Comparison of ENCODE assay signal across 8 cellular contexts in the genomic region with DNA sequence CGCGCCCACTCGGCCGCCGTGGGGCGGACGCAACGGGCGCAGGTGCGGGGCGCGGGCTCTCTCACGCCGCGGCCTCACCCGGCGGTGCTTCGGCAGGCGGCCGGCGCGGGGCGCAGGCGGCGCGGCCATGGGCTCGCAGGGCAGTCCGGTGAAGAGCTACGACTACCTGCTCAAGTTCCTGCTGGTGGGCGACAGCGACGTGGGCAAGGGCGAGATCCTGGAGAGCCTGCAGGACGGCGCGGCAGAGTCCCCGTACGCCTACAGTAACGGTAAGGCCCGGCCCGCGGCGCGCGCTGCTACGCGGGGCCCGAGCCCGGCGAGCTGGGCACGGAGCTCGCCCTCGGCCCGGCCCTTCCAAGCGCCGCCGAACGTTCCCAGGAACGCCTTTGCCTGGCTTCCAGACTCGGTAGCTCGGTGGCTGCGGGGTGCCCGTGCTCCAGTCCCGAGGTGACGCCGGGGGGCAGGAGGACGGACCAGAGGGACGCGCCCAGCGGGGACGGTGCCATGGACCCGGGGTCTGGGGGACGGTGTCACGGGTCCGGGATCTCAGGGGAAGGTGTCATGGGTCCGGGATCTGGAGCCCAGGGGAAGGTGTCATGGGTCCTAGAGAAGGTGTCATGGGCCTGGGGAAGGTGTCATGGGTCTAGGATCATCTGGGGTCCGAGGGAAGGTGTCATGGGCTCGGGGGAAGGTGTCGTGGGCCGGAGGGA. TPM values are rescaled to one million over a fixed set of nuclear protein-coding genes. Genes with fewer than 3 reads are reported as not detected.
DNase-seq lines count a peak whose midpoint lies in the region; ATAC-seq and TF ChIP-seq lines count a peak whose summit lies in the region.

No MANE protein-coding gene starts in this region.

- ATAC-seq in HG03565 (IDR thresholded peaks at IDR 0.05; ENCODE audit: unreplicated experiment) (peak; percentile 4), body of pancreas (peak; percentile 1), lung (ENCODE audit: insufficient read depth, low FRiP score) (no peak), upper lobe of right lung (no peak), HG02970 (IDR thresholded peaks at IDR 0.05; ENCODE audit: low FRiP score, unreplicated experiment) (no peak)

- H3K4me1 ChIP-seq in DOHH2 (ENCODE audit: control insufficient read depth, low read length) (peaks cover 43% of the 10 kb centered on the region), body of pancreas (peaks cover 77% of the 10 kb centered on the region), lung (ENCODE audit: control insufficient read depth in 2 of 2, insufficient read depth in 2 of 2, low read length in 2 of 2) (peaks cover 0 to 38% of the 10 kb centered on the region in 2 donors), upper lobe of right lung (peaks cover 56% of the 10 kb centered on the region)

- TF ChIP-seq CTCF in DOHH2 (IDR thresholded peaks at IDR 0.05; ENCODE audit: low read depth, low read length, poor library complexity, severe bottlenecking): no peak
- TF ChIP-seq CTCF in body of pancreas (IDR thresholded peaks at IDR 0.05): peak in 1 of 7 experiments; percentile 17
- TF ChIP-seq CTCF in lung (IDR thresholded peaks at IDR 0.05; ENCODE audit: control extremely low read depth, extremely low read depth): no peak
- TF ChIP-seq CTCF in upper lobe of right lung (IDR thresholded peaks at IDR 0.05): no peak

- peak; percentile 47 to 60 (median 47) for TF ChIP-seq POLR2A in body of pancreas (IDR thresholded peaks at IDR 0.05)

- H3K9me3 ChIP-seq in DOHH2 (ENCODE audit: control insufficient read depth, insufficient read depth, low read length): no peaks in the 10 kb centered on the region
- no peaks in the 10 kb centered on the region for H3K9me3 ChIP-seq in body of pancreas
- H3K9me3 ChIP-seq in lung (ENCODE audit: control insufficient read depth in 2 of 2, insufficient read depth in 1 of 2, low read length in 1 of 2): no peaks in the 10 kb centered on the region
- H3K9me3 ChIP-seq in upper lobe of right lung: no peaks in the 10 kb centered on the region

- H3K27ac ChIP-seq in DOHH2 (ENCODE audit: low read depth, low read length) (no peak overlapping the region), body of pancreas (peak overlapping the region; percentile 91 to 96 (median 94)), lung (ENCODE audit: low read depth in 1 of 2, low read length in 1 of 2) (peak overlapping the region; percentile 73 to 92), upper lobe of right lung (peak overlapping the region; percentile 85)

- peaks cover 66% of the 10 kb centered on the region for H3K79me2 ChIP-seq in DOHH2 (ENCODE audit: control insufficient read depth, low read length)

- 1 to 6% methylated on average over 4 to 76 of the region's 80 CpGs for WGBS in body of pancreas, 2 donors
- 1 to 3% methylated on average over 62 to 80 of the region's 80 CpGs for WGBS in lung, 2 donors

- H4K20me1 ChIP-seq in DOHH2 (ENCODE audit: control insufficient read depth, insufficient read depth, low read depth, low read length): peaks cover 4% of the 10 kb centered on the region; the same call in 1 of the 2 replicates

- no peaks in the 10 kb centered on the region for H3K27me3 ChIP-seq in DOHH2 (ENCODE audit: control insufficient read depth, low read length)
- H3K27me3 ChIP-seq in body of pancreas: no peaks in the 10 kb centered on the region
- H3K27me3 ChIP-seq in lung (ENCODE audit: control insufficient read depth, insufficient read depth): no peaks in the 10 kb centered on the region
- no peaks in the 10 kb centered on the region for H3K27me3 ChIP-seq in upper lobe of right lung

- DNase-seq in body of pancreas: peak in 2 of 4 donors; percentile 61
- DNase-seq in lung (ENCODE audit: low spot score): no peak
- peak; percentile 80 for DNase-seq in upper lobe of right lung
- DNase-seq in NCI-H2029 treated with DMSO at 0.1 percent for 48 hours (lab: John Stamatoyannopoulos, UW): no peak
- DNase-seq in HuH-7 (ENCODE audit: low spot score): no peak

- H3F3A ChIP-seq in DOHH2 (ENCODE audit: control insufficient read depth, insufficient read depth): no peaks in the 10 kb centered on the region; the same call in 1 of the 2 replicates

- intact Hi-C loops in body of pancreas (cut with DNase I) (no loop called here), upper lobe of right lung (cut with DNase I) (no loop called here)

- H3K36me3 ChIP-seq in DOHH2 (ENCODE audit: control insufficient read depth, low read length) (peaks cover 9% of the 10 kb centered on the region), body of pancreas (replicated peaks in 1 of 2; ENCODE audit: insufficient read depth in 1 of 2, low read depth in 2 of 2) (no peaks in the 10 kb centered on the region), lung (ENCODE audit: control insufficient read depth in 2 of 2, insufficient read depth in 2 of 2, low read length in 2 of 2) (no peaks in the 10 kb centered on the region), upper lobe of right lung (no peaks in the 10 kb centered on the region)

- H3K9me2 ChIP-seq in DOHH2 (replicated peaks; ENCODE audit: control insufficient read depth, low read length): no peaks in the 10 kb centered on the region

- H3K4me2 ChIP-seq in DOHH2 (ENCODE audit: low read length): peak overlapping the region; percentile 91

- H3K4me3 ChIP-seq in DOHH2 (ENCODE audit: low read length): peak overlapping the region; percentile 79
- H3K4me3 ChIP-seq in body of pancreas: peak overlapping the region; percentile 59 to 79
- peak overlapping the region; percentile 71 for H3K4me3 ChIP-seq in lung
- H3K4me3 ChIP-seq in upper lobe of right lung: peak overlapping the region; percentile 86

RNA-seq across cellular contexts. Expression of a gene that starts 0.5 kb away (rescaled TPM):
- 10 to 100 TPM; 37.2 to 41.0 TPM for total RNA-seq in body of pancreas
- 10 to 100 TPM; 25.1 to 58.9 TPM for total RNA-seq in lung
- 10 to 100 TPM; 34.0 to 53.8 TPM for polyA plus RNA-seq in lung
- 47.6 TPM for total RNA-seq in upper lobe of right lung

RNA-seq across cellular contexts. Expression of a gene that starts 20.6 kb away (rescaled TPM):
- 10 to 100 TPM; 76.5 to 83.1 TPM for total RNA-seq in body of pancreas
- total RNA-seq in lung: 10 to 100 TPM; 34.9 to 81.2 TPM
- 10 to 100 TPM; 41.5 to 98.2 TPM for polyA plus RNA-seq in lung
- 59.4 TPM for total RNA-seq in upper lobe of right lung

RNA-seq across cellular contexts. Expression of a gene that starts 23.5 kb away (rescaled TPM):
- under 1 TPM in 1 of 2 donors, not detected in 1; 0.52 TPM for total RNA-seq in body of pancreas
- 1 to 10 TPM; 7.0 to 8.6 TPM for total RNA-seq in lung
- 1 to 10 TPM; 2.3 to 4.5 TPM for polyA plus RNA-seq in lung
- 0.98 TPM for total RNA-seq in upper lobe of right lung

RNA-seq across cellular contexts. Expression of a gene that starts 30.1 kb away (rescaled TPM):
- total RNA-seq in body of pancreas (not detected), lung (not detected), upper lobe of right lung (not detected)
- not detected for polyA plus RNA-seq in lung

RNA-seq across cellular contexts. Expression of a gene that starts 40.5 kb away (rescaled TPM):
- total RNA-seq in body of pancreas (1 to 10 TPM; 3.9 to 5.6 TPM), lung (1 to 10 TPM in 1 of 2 donors, under 1 TPM in 1; 0.31 to 2.5 TPM), upper lobe of right lung (1.5 TPM)
- under 1 TPM; 0.44 to 0.79 TPM for polyA plus RNA-seq in lung

Comparison
In these comparisons a context has a peak if more than half of its experiments do, and no peak if none do; other contexts are left out.
1. ATAC-seq: peak in HG03565 (single experiment) and body of pancreas (single experiment); none in lung (single experiment), upper lobe of right lung (single experiment) and HG02970 (single experiment).
2. Peak in every context shown above with its lines, with median percentiles within 50 percentile points of each other: H3K4me3 ChIP-seq.